11 cellular contexts compared by ENCODE assay signal in the genomic region with DNA sequence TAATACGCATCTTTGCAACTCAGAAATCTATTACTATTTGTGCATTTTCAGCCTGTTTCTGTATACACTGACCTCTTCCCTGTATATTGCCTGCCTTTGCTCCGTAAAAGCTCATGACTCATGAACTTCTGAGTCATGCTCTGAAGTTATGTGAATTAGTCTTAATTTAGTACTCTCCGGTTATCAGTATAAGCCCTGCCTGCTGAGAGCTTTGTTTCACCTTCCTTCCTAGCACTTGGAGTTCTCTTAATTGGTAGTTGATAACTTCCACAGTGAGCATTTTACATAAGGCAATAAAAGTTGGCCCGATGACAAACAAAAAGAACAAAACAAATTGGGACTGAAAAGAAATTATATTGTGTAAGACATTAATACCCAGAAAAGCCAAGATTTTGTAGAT.
DNase-seq lines count a peak whose midpoint lies in the region; ATAC-seq, FAIRE-seq and TF ChIP-seq lines count a peak whose summit lies in the region.
"Had no signal": no experiment of that assay in that cellular context is flagged by ENCODE, and none has a peak within 500 bp of the region (broad histone marks: within the 10 kb centered on the region; RNA-seq: fewer than 3 reads in every experiment).

No MANE protein-coding gene starts in this region.

- no peaks in the 10 kb centered on the region for H3K9me3 ChIP-seq in astrocyte (ENCODE audit: insufficient read depth, low read depth, low read length)

- H3K9ac ChIP-seq in astrocyte (ENCODE audit: low read length): no peak overlapping the region

- peak overlapping the region; percentile 52 for H3K4me2 ChIP-seq in astrocyte (ENCODE audit: low read length)

- peaks cover 18% of the 10 kb centered on the region for H3K4me1 Mint-ChIP-seq in astrocyte (ENCODE audit: low read depth, unreplicated experiment)

- no peak overlapping the region for H3K4me3 Mint-ChIP-seq in astrocyte (ENCODE audit: unreplicated experiment)

- TF ChIP-seq CTCF in astrocyte (IDR thresholded peaks at IDR 0.05; ENCODE audit: insufficient read depth, low read depth, low read length): no peak

- H2AFZ ChIP-seq in ACC112 (ENCODE audit: low read length, unreplicated experiment) (no peak overlapping the region), astrocyte (ENCODE audit: low read depth, low read length) (peak overlapping the region; percentile 20)

- TF ChIP-seq POLR2A in GM12892 (IDR thresholded peaks at IDR 0.05; ENCODE audit: low read depth, low read length): no peak

- peak; percentile 39 for DNase-seq in HTR-8/SVneo (ENCODE audit: insufficient read length, low spot score)
- DNase-seq in astrocyte (ENCODE audit: low read depth): peak; percentile 85
- peak; percentile 14 for DNase-seq in iPS-NIHi11 (ENCODE audit: low spot score)
- no peak for DNase-seq in GM12892 (ENCODE audit: insufficient read length)
- DNase-seq: C1 segment of cervical spinal cord, NCI-H774, retina had no signal

- no peaks in the 10 kb centered on the region for H4K20me1 ChIP-seq in astrocyte (ENCODE audit: insufficient read depth, low read length)

- FAIRE-seq in HTR-8/SVneo (lab: Jason Lieb, UNC) (no peak), astrocyte (lab: Jason Lieb, UNC) (peak; percentile 87), GM12892 (lab: Jason Lieb, UNC) (no peak)

- H3K36me3 ChIP-seq in ACC112 (ENCODE audit: insufficient read depth, low read length): no peaks in the 10 kb centered on the region
- no peaks in the 10 kb centered on the region for H3K36me3 ChIP-seq in astrocyte (ENCODE audit: insufficient read depth, low read length)

- no peaks in the 10 kb centered on the region for H3K79me2 ChIP-seq in ACC112 (ENCODE audit: control insufficient read depth, insufficient read depth, low read length, unreplicated experiment)
- H3K79me2 ChIP-seq in astrocyte (ENCODE audit: insufficient read depth, low read length): no peaks in the 10 kb centered on the region

- peaks cover 37% of the 10 kb centered on the region for H3K4me1 ChIP-seq in ACC112 (ENCODE audit: control insufficient read depth, insufficient read depth, low read length, unreplicated experiment)
- H3K4me1 ChIP-seq in astrocyte (ENCODE audit: insufficient read depth, low read length): peaks cover 6% of the 10 kb centered on the region

- H3K27me3 Mint-ChIP-seq in astrocyte (ENCODE audit: low read depth, unreplicated experiment): no peaks in the 10 kb centered on the region

- H3K27ac Mint-ChIP-seq in astrocyte (ENCODE audit: unreplicated experiment): peak overlapping the region; percentile 63

- H3K27me3 ChIP-seq in ACC112 (ENCODE audit: insufficient read depth, low read length) (no peaks in the 10 kb centered on the region), astrocyte (ENCODE audit: insufficient read depth, low read length) (no peaks in the 10 kb centered on the region)

- H3K27ac ChIP-seq in ACC112 (ENCODE audit: low read depth, low read length): peak overlapping the region; percentile 23
- H3K27ac ChIP-seq in astrocyte (ENCODE audit: low read depth, low read length): peak overlapping the region; percentile 34

- no peaks in the 10 kb centered on the region for H3K9me3 Mint-ChIP-seq in astrocyte (ENCODE audit: unreplicated experiment)

- no peaks in the 10 kb centered on the region for H3K36me3 Mint-ChIP-seq in astrocyte (ENCODE audit: low read depth, unreplicated experiment)

- H3K4me3 ChIP-seq in ACC112 (ENCODE audit: low read depth, low read length) (peak overlapping the region; percentile 0; the same call in 1 of the 2 replicates), astrocyte (ENCODE audit: insufficient read depth, low read depth, low read length) (no peak overlapping the region)

- ATAC-seq in HG03342 (IDR thresholded peaks at IDR 0.05; ENCODE audit: unreplicated experiment): no peak
- no peak for ATAC-seq in HG02571 (IDR thresholded peaks at IDR 0.05; ENCODE audit: unreplicated experiment)
- ATAC-seq in GM18868 (IDR thresholded peaks at IDR 0.05; ENCODE audit: unreplicated experiment): no peak
